9 cellular contexts compared by ENCODE assay signal in genomic region chr5:43020294-43020711, GRCh38. TPM values are rescaled to one million over a fixed set of nuclear protein-coding genes. Genes with fewer than 3 reads are reported as not detected.
DNase-seq lines count a peak whose midpoint lies in the region; ATAC-seq, FAIRE-seq and TF ChIP-seq lines count a peak whose summit lies in the region.
"Had no signal": no experiment of that assay in that cellular context is flagged by ENCODE, and none has a peak within 500 bp of the region (broad histone marks: within the 10 kb centered on the region; RNA-seq: fewer than 3 reads in every experiment).

No MANE protein-coding gene starts in this region.

- intact Hi-C loops in right lobe of liver (cut with DNase I) (no loop called here), thyroid gland (cut with DNase I) (no loop called here)

- TF ChIP-seq CTCF in HFF-Myc (IDR thresholded peaks at IDR 0.05; ENCODE audit: low read depth, low read length, missing control alignments) (peak; percentile 1), right lobe of liver (IDR thresholded peaks at IDR 0.05) (no peak), thyroid gland (IDR thresholded peaks at IDR 0.05) (no peak)

- H3K27me3 ChIP-seq in right lobe of liver (peaks cover 7 to 43% of the 10 kb centered on the region in 2 donors), thyroid gland (peaks cover 44% of the 10 kb centered on the region)

- no peaks in the 10 kb centered on the region for H3K36me3 ChIP-seq in right lobe of liver
- H3K36me3 ChIP-seq in thyroid gland = no peaks in the 10 kb centered on the region

- no peaks in the 10 kb centered on the region for H3K36me3 Mint-ChIP-seq in activated naive CD8-positive, alpha-beta T cell treated with anti-CD3 and anti-CD28 coated beads, Interleukin-2, amount 50 U/mL, for 24 hours (ENCODE audit: low read depth)

- H3K4me1 ChIP-seq in right lobe of liver (no peaks in the 10 kb centered on the region), thyroid gland (peaks cover 0 to 8% of the 10 kb centered on the region in 2 donors)

- H3K4me3 ChIP-seq in HFF-Myc (replicated peaks; ENCODE audit: low read depth, low read length) (peak overlapping the region; percentile 60), right lobe of liver (peak overlapping the region; percentile 21 to 41 (median 32)), thyroid gland (replicated peaks in 1 of 3) (no peak overlapping the region)

- TF ChIP-seq POLR2A in right lobe of liver (IDR thresholded peaks at IDR 0.05) (no peak), thyroid gland (IDR thresholded peaks at IDR 0.05) (no peak)

- no peak for FAIRE-seq in frontal cortex (lab: Jason Lieb, UNC)
- FAIRE-seq: G401.6 had no signal

- H3K9me3 ChIP-seq in right lobe of liver (no peaks in the 10 kb centered on the region), thyroid gland (no peaks in the 10 kb centered on the region)

- ATAC-seq in activated naive CD8-positive, alpha-beta T cell treated with anti-CD3 and anti-CD28 coated beads, Interleukin-2, amount 50 U/mL, for 24 hours = no peak
- peak in 1 of 4 donors; percentile 3 for ATAC-seq in right lobe of liver

- peak overlapping the region; percentile 41 to 93 (median 78) for H3K27ac ChIP-seq in right lobe of liver
- H3K27ac ChIP-seq in thyroid gland = peak overlapping the region in 2 of 3 donors; percentile 12 to 93

- H3K9me3 Mint-ChIP-seq in activated naive CD8-positive, alpha-beta T cell treated with anti-CD3 and anti-CD28 coated beads, Interleukin-2, amount 50 U/mL, for 24 hours = no peaks in the 10 kb centered on the region

- DNase-seq in NCI-H345 (lab: John Stamatoyannopoulos, UW) = peak; percentile 45
- DNase-seq in NCI-H345 treated with DMSO at 0.1 percent for 48 hours (lab: John Stamatoyannopoulos, UW; ENCODE audit: unreplicated experiment) = no peak
- DNase-seq in HFF-Myc (ENCODE audit: extremely low read depth, low read depth) = no peak
- DNase-seq in NCI-H1694 treated with DMSO at 0.1 percent for 48 hours (lab: John Stamatoyannopoulos, UW) = peak; percentile 73
- DNase-seq in activated naive CD8-positive, alpha-beta T cell treated with anti-CD3 and anti-CD28 coated beads, Interleukin-2, amount 50 U/mL, for 24 hours = peak; percentile 49
- DNase-seq in right lobe of liver = no peak
- DNase-seq in thyroid gland = no peak
- DNase-seq in frontal cortex (ENCODE audit: low spot score in 2 of 2) = no peak

- peaks cover 34% of the 10 kb centered on the region for H3K4me1 Mint-ChIP-seq in activated naive CD8-positive, alpha-beta T cell treated with anti-CD3 and anti-CD28 coated beads, Interleukin-2, amount 50 U/mL, for 24 hours

- no peaks in the 10 kb centered on the region for H3K27me3 Mint-ChIP-seq in activated naive CD8-positive, alpha-beta T cell treated with anti-CD3 and anti-CD28 coated beads, Interleukin-2, amount 50 U/mL, for 24 hours

- peak overlapping the region; percentile 98 for H3K27ac Mint-ChIP-seq in activated naive CD8-positive, alpha-beta T cell treated with anti-CD3 and anti-CD28 coated beads, Interleukin-2, amount 50 U/mL, for 24 hours

- peak overlapping the region; percentile 91 for H3K4me3 Mint-ChIP-seq in activated naive CD8-positive, alpha-beta T cell treated with anti-CD3 and anti-CD28 coated beads, Interleukin-2, amount 50 U/mL, for 24 hours

- 16% methylated on average over 14 of the region's 14 CpGs for WGBS in right lobe of liver (ENCODE audit: insufficient coverage, low coverage, low lambda C conversion rate, missing lambda C conversion rate)
- WGBS in thyroid gland, 2 donors = 19% methylated on average over 14 of the region's 14 CpGs

RNA-seq across cellular contexts. Expression of gene ANXA2R, which starts 19.8 kb away (rescaled TPM):
- total RNA-seq in right lobe of liver = 1 to 10 TPM in 1 of 6 experiments, under 1 TPM in 5; 0.21 to 1.1 (median 0.41) TPM
- 1 to 10 TPM; 1.2 to 6.3 (median 4.0) TPM for total RNA-seq in thyroid gland
- 0.41 TPM for total RNA-seq in frontal cortex

Comparison
In these comparisons a context has a peak if more than half of its experiments do, and no peak if none do; other contexts are left out.
1. DNase-seq: peak in NCI-H345 (single experiment), NCI-H1694 treated with DMSO at 0.1 percent for 48 hours (single experiment) and activated naive CD8-positive, alpha-beta T cell treated with anti-CD3 and anti-CD28 coated beads, Interleukin-2, amount 50 U/mL, for 24 hours (single experiment); none in NCI-H345 treated with DMSO at 0.1 percent for 48 hours (single experiment), HFF-Myc (single experiment), right lobe of liver (0 of 3), thyroid gland (0 of 2) and frontal cortex (0 of 2).
2. H3K4me3 ChIP-seq: peak in HFF-Myc (single experiment) and right lobe of liver (3 of 3); none in thyroid gland (0 of 3).